18 cellular contexts compared by ENCODE assay signal in genomic region chr6:150631982-150632642, GRCh38. TPM values are rescaled to one million over a fixed set of nuclear protein-coding genes. Genes with fewer than 3 reads are reported as not detected.
A peak's percentile ranks its signal among the peaks of the same experiment; 100 is the strongest.
DNase-seq lines count a peak whose midpoint lies in the region; ATAC-seq and TF ChIP-seq lines count a peak whose summit lies in the region.
"Had no signal": no experiment of that assay in that cellular context is flagged by ENCODE, and none has a peak within 500 bp of the region (broad histone marks: within the 10 kb centered on the region; RNA-seq: fewer than 3 reads in every experiment).

No MANE protein-coding gene starts in this region.

- H3K27me3 Mint-ChIP-seq in activated CD8-positive, alpha-beta T cell treated with anti-CD3 and anti-CD28 coated beads for 36 hours = peaks cover 11% of the 10 kb centered on the region
- H3K27me3 Mint-ChIP-seq in activated CD8-positive, alpha-beta T cell treated with anti-CD3 and anti-CD28 coated beads, Interleukin-2, amount 10 ng/mL, durations not matched to agents 7 days and 5 days (ENCODE audit: low read depth) = peaks cover 9% of the 10 kb centered on the region
- H3K27me3 Mint-ChIP-seq in effector memory CD8-positive, alpha-beta T cell = no peaks in the 10 kb centered on the region
- H3K27me3 Mint-ChIP-seq in type B pancreatic cell = no peaks in the 10 kb centered on the region

- H3K36me3 Mint-ChIP-seq in activated CD8-positive, alpha-beta T cell treated with anti-CD3 and anti-CD28 coated beads for 36 hours (ENCODE audit: low read depth) = no peaks in the 10 kb centered on the region
- H3K36me3 Mint-ChIP-seq in activated CD8-positive, alpha-beta T cell treated with anti-CD3 and anti-CD28 coated beads, Interleukin-2, amount 10 ng/mL, durations not matched to agents 7 days and 5 days (ENCODE audit: low read depth) = no peaks in the 10 kb centered on the region
- H3K36me3 Mint-ChIP-seq in effector memory CD8-positive, alpha-beta T cell (ENCODE audit: insufficient read depth) = no peaks in the 10 kb centered on the region
- H3K36me3 Mint-ChIP-seq in stimulated activated effector memory CD8-positive, alpha-beta T cell treated with anti-CD3 and anti-CD28 coated beads, Interleukin-12 subunit alpha, Interleukin-12 subunit beta, amount 100 ng/mL, for 72 hours = peaks cover 6% of the 10 kb centered on the region
- H3K36me3 Mint-ChIP-seq in type B pancreatic cell = peaks cover 5% of the 10 kb centered on the region

- H3K9me3 Mint-ChIP-seq in activated CD8-positive, alpha-beta T cell treated with anti-CD3 and anti-CD28 coated beads for 36 hours = no peaks in the 10 kb centered on the region
- no peaks in the 10 kb centered on the region for H3K9me3 Mint-ChIP-seq in activated CD8-positive, alpha-beta T cell treated with anti-CD3 and anti-CD28 coated beads, Interleukin-2, amount 10 ng/mL, durations not matched to agents 7 days and 5 days (ENCODE audit: insufficient read depth)
- H3K9me3 Mint-ChIP-seq in effector memory CD8-positive, alpha-beta T cell = no peaks in the 10 kb centered on the region
- no peaks in the 10 kb centered on the region for H3K9me3 Mint-ChIP-seq in stimulated activated effector memory CD8-positive, alpha-beta T cell treated with anti-CD3 and anti-CD28 coated beads, Interleukin-12 subunit alpha, Interleukin-12 subunit beta, amount 100 ng/mL, for 72 hours
- H3K9me3 Mint-ChIP-seq in type B pancreatic cell = no peaks in the 10 kb centered on the region
- H3K9me3 Mint-ChIP-seq: T-helper 2 cell treated with Interferon-gamma antibody and Interleukin-4, amounts not matched to agents 5 μg/mL and 100 μg/mL, for 36 hours had no signal

- H3K9me3 ChIP-seq in Loucy (ENCODE audit: insufficient read depth, low read depth, low read length) = no peaks in the 10 kb centered on the region
- H3K9me3 ChIP-seq: mucosa of descending colon, upper lobe of left lung had no signal

- H2AFZ ChIP-seq in Loucy (ENCODE audit: low read length) = no peak overlapping the region
- H2AFZ ChIP-seq: parathyroid adenoma had no signal

- no peak for DNase-seq in activated CD8-positive, alpha-beta T cell treated with anti-CD3 and anti-CD28 coated beads for 36 hours
- no peak for DNase-seq in activated CD8-positive, alpha-beta T cell treated with anti-CD3 and anti-CD28 coated beads, Interleukin-2, amount 10 ng/mL, durations not matched to agents 7 days and 5 days
- no peak for DNase-seq in effector memory CD8-positive, alpha-beta T cell
- no peak for DNase-seq in stimulated activated effector memory CD8-positive, alpha-beta T cell treated with anti-CD3 and anti-CD28 coated beads, Interleukin-12 subunit alpha, Interleukin-12 subunit beta, amount 100 ng/mL, for 72 hours (ENCODE audit: low spot score in 2 of 2)
- DNase-seq in type B pancreatic cell (ENCODE audit: extremely low spot score, unreplicated experiment) (no peak), NCI-H2196 (lab: John Stamatoyannopoulos, UW; ENCODE audit: unreplicated experiment) (no peak), AG20443 (ENCODE audit: low spot score) (no peak)
- DNase-seq: activated CD4-positive, alpha-beta T cell treated with anti-CD3 and anti-CD28 coated beads, Interleukin-2, amount 50 U/mL, for 1 hour; glutamatergic neuron; GOT3; NCI-H2171 treated with DMSO at 0.1 percent for 48 hours; NK-92 treated with Interleukin-12 subunit alpha and Interleukin-12 subunit beta, amount 100 ng/mL, for 24 hours; SHP77 had no signal

- H3K27ac Mint-ChIP-seq in activated CD8-positive, alpha-beta T cell treated with anti-CD3 and anti-CD28 coated beads for 36 hours = peak overlapping the region; percentile 73
- H3K27ac Mint-ChIP-seq in activated CD8-positive, alpha-beta T cell treated with anti-CD3 and anti-CD28 coated beads, Interleukin-2, amount 10 ng/mL, durations not matched to agents 7 days and 5 days = no peak overlapping the region
- H3K27ac Mint-ChIP-seq in effector memory CD8-positive, alpha-beta T cell = peak overlapping the region; percentile 94 to 97
- H3K27ac Mint-ChIP-seq in stimulated activated effector memory CD8-positive, alpha-beta T cell treated with anti-CD3 and anti-CD28 coated beads, Interleukin-12 subunit alpha, Interleukin-12 subunit beta, amount 100 ng/mL, for 72 hours = peak overlapping the region; percentile 92
- H3K27ac Mint-ChIP-seq in type B pancreatic cell = no peak overlapping the region
- H3K27ac Mint-ChIP-seq: T-helper 2 cell treated with Interferon-gamma antibody and Interleukin-4, amounts not matched to agents 5 μg/mL and 100 μg/mL, for 36 hours had no signal

- no peaks in the 10 kb centered on the region for H4K20me1 ChIP-seq in Loucy (ENCODE audit: insufficient read depth, low read length, poor library complexity, severe bottlenecking)

- TF ChIP-seq CTCF in activated CD8-positive, alpha-beta T cell treated with anti-CD3 and anti-CD28 coated beads for 36 hours (IDR thresholded peaks at IDR 0.05) = no peak
- TF ChIP-seq CTCF in Loucy (conservative IDR thresholded peaks at IDR 0.05; ENCODE audit: low read length) (no peak), type B pancreatic cell (conservative IDR thresholded peaks at IDR 0.05) (no peak)

- H3K4me2 ChIP-seq in Loucy (ENCODE audit: low read depth, low read length, poor library complexity, severe bottlenecking) = peak overlapping the region; percentile 24

- peak overlapping the region; percentile 64 for H3K4me3 Mint-ChIP-seq in activated CD8-positive, alpha-beta T cell treated with anti-CD3 and anti-CD28 coated beads for 36 hours
- H3K4me3 Mint-ChIP-seq in activated CD8-positive, alpha-beta T cell treated with anti-CD3 and anti-CD28 coated beads, Interleukin-2, amount 10 ng/mL, durations not matched to agents 7 days and 5 days = no peak overlapping the region
- peak overlapping the region; percentile 90 to 94 for H3K4me3 Mint-ChIP-seq in effector memory CD8-positive, alpha-beta T cell
- peak overlapping the region; percentile 84 for H3K4me3 Mint-ChIP-seq in stimulated activated effector memory CD8-positive, alpha-beta T cell treated with anti-CD3 and anti-CD28 coated beads, Interleukin-12 subunit alpha, Interleukin-12 subunit beta, amount 100 ng/mL, for 72 hours
- H3K4me3 Mint-ChIP-seq in type B pancreatic cell = no peak overlapping the region

- H3K9ac ChIP-seq in Loucy (ENCODE audit: low read depth, low read length, poor library complexity, severe bottlenecking) = peak overlapping the region; percentile 31
- H3K9ac ChIP-seq: parathyroid adenoma had no signal

- ATAC-seq in activated CD8-positive, alpha-beta T cell treated with anti-CD3 and anti-CD28 coated beads for 36 hours = no peak
- no peak for ATAC-seq in activated CD8-positive, alpha-beta T cell treated with anti-CD3 and anti-CD28 coated beads, Interleukin-2, amount 10 ng/mL, durations not matched to agents 7 days and 5 days
- ATAC-seq in effector memory CD8-positive, alpha-beta T cell (replicated peaks) = no peak
- ATAC-seq in stimulated activated effector memory CD8-positive, alpha-beta T cell treated with anti-CD3 and anti-CD28 coated beads, Interleukin-12 subunit alpha, Interleukin-12 subunit beta, amount 100 ng/mL, for 72 hours = no peak

- H3K4me1 Mint-ChIP-seq in activated CD8-positive, alpha-beta T cell treated with anti-CD3 and anti-CD28 coated beads for 36 hours (ENCODE audit: low read depth) = peaks cover 46% of the 10 kb centered on the region
- peaks cover 22% of the 10 kb centered on the region for H3K4me1 Mint-ChIP-seq in activated CD8-positive, alpha-beta T cell treated with anti-CD3 and anti-CD28 coated beads, Interleukin-2, amount 10 ng/mL, durations not matched to agents 7 days and 5 days (ENCODE audit: low read depth)
- H3K4me1 Mint-ChIP-seq in effector memory CD8-positive, alpha-beta T cell (ENCODE audit: low read depth in 2 of 2) = peaks cover 24 to 50% of the 10 kb centered on the region in 2 donors
- peaks cover 53% of the 10 kb centered on the region for H3K4me1 Mint-ChIP-seq in stimulated activated effector memory CD8-positive, alpha-beta T cell treated with anti-CD3 and anti-CD28 coated beads, Interleukin-12 subunit alpha, Interleukin-12 subunit beta, amount 100 ng/mL, for 72 hours
- peaks cover 72% of the 10 kb centered on the region for H3K4me1 Mint-ChIP-seq in type B pancreatic cell (ENCODE audit: unreplicated experiment)

- H3K79me2 ChIP-seq in Loucy (ENCODE audit: insufficient read depth, low read length) = peaks cover 97% of the 10 kb centered on the region

- H3K9me2 ChIP-seq in Loucy (replicated peaks; ENCODE audit: low read depth, low read length) = no peaks in the 10 kb centered on the region

- CTCF ChIA-PET in activated CD8-positive, alpha-beta T cell treated with anti-CD3 and anti-CD28 coated beads for 36 hours (lab: Charles Lee) = interaction anchor here (0.7 to 1.4 kb wide), 4 partner anchors 13 to 110 kb away, joined by 3 to 4 read pairs (median 3); partner anchors contain the start of gene PLEKHG1
- CTCF ChIA-PET in activated CD8-positive, alpha-beta T cell treated with anti-CD3 and anti-CD28 coated beads, Interleukin-2, amount 10 ng/mL, durations not matched to agents 7 days and 5 days (lab: Charles Lee) = interaction anchor here (1.7 to 2.0 kb wide), 2 partner anchors 214 kb away, joined by 4 to 7 read pairs; no protein-coding TSS in a partner anchor

- peaks cover 6% of the 10 kb centered on the region; the same call in 1 of the 2 replicates for H3F3A ChIP-seq in Loucy (ENCODE audit: low read depth)

- no peak overlapping the region for H3K4me3 ChIP-seq in Loucy (ENCODE audit: low read length, poor library complexity, severe bottlenecking)
- H3K4me3 ChIP-seq: mucosa of descending colon had no signal

- no peaks in the 10 kb centered on the region for H3K36me3 ChIP-seq in Loucy (ENCODE audit: insufficient read depth, low read length)
- H3K36me3 ChIP-seq: upper lobe of left lung had no signal

- POLR2A ChIA-PET in activated CD8-positive, alpha-beta T cell treated with anti-CD3 and anti-CD28 coated beads for 36 hours (lab: Charles Lee) = interaction anchor here (1.4 to 2.1 kb wide), 2 partner anchors 13 to 18 kb away, joined by 4 to 5 read pairs; no protein-coding TSS in a partner anchor
- POLR2A ChIA-PET in activated CD8-positive, alpha-beta T cell treated with anti-CD3 and anti-CD28 coated beads, Interleukin-2, amount 10 ng/mL, durations not matched to agents 7 days and 5 days (lab: Charles Lee) = interaction anchor here (0.6 kb wide), 1 partner anchor 876 kb away, joined by 3 read pairs; no protein-coding TSS in a partner anchor

- intact Hi-C loops in activated CD8-positive, alpha-beta T cell treated with anti-CD3 and anti-CD28 coated beads for 36 hours (cut with micrococcal nuclease) = no loop called here

- peaks cover 75% of the 10 kb centered on the region for H3K4me1 ChIP-seq in Loucy (ENCODE audit: insufficient read depth, low read length, poor library complexity, severe bottlenecking)

- H3K27me3 ChIP-seq in Loucy (ENCODE audit: insufficient read depth, low read length, poor library complexity, severe bottlenecking) = no peaks in the 10 kb centered on the region
- H3K27me3 ChIP-seq: upper lobe of left lung had no signal

RNA-seq across cellular contexts. Expression of gene PLEKHG1, which starts 32.4 kb away (rescaled TPM):
- total RNA-seq in activated CD8-positive, alpha-beta T cell treated with anti-CD3 and anti-CD28 coated beads for 36 hours = 1 to 10 TPM; 4.2 to 4.8 TPM
- 1 to 10 TPM in 1 of 2 experiments, under 1 TPM in 1; 0.76 to 1.8 TPM for total RNA-seq in activated CD8-positive, alpha-beta T cell treated with anti-CD3 and anti-CD28 coated beads, Interleukin-2, amount 10 ng/mL, durations not matched to agents 7 days and 5 days
- 48.7 and 58.2 TPM in 2 replicates for total RNA-seq in type B pancreatic cell (ENCODE audit: low replicate concordance)

Comparison
In these comparisons a context has a peak if more than half of its experiments do, and no peak if none do; other contexts are left out.
1. H3K27ac Mint-ChIP-seq: peak in activated CD8-positive, alpha-beta T cell treated with anti-CD3 and anti-CD28 coated beads for 36 hours (single experiment), effector memory CD8-positive, alpha-beta T cell (2 of 2) and stimulated activated effector memory CD8-positive, alpha-beta T cell treated with anti-CD3 and anti-CD28 coated beads, Interleukin-12 subunit alpha, Interleukin-12 subunit beta, amount 100 ng/mL, for 72 hours (single experiment); none in activated CD8-positive, alpha-beta T cell treated with anti-CD3 and anti-CD28 coated beads, Interleukin-2, amount 10 ng/mL, durations not matched to agents 7 days and 5 days (single experiment) and type B pancreatic cell (single experiment).
2. H3K4me3 Mint-ChIP-seq: peak in activated CD8-positive, alpha-beta T cell treated with anti-CD3 and anti-CD28 coated beads for 36 hours (single experiment), effector memory CD8-positive, alpha-beta T cell (2 of 2) and stimulated activated effector memory CD8-positive, alpha-beta T cell treated with anti-CD3 and anti-CD28 coated beads, Interleukin-12 subunit alpha, Interleukin-12 subunit beta, amount 100 ng/mL, for 72 hours (single experiment); none in activated CD8-positive, alpha-beta T cell treated with anti-CD3 and anti-CD28 coated beads, Interleukin-2, amount 10 ng/mL, durations not matched to agents 7 days and 5 days (single experiment) and type B pancreatic cell (single experiment).